Comparison of ENCODE assay signal across 1 cellular context in the genomic region with DNA sequence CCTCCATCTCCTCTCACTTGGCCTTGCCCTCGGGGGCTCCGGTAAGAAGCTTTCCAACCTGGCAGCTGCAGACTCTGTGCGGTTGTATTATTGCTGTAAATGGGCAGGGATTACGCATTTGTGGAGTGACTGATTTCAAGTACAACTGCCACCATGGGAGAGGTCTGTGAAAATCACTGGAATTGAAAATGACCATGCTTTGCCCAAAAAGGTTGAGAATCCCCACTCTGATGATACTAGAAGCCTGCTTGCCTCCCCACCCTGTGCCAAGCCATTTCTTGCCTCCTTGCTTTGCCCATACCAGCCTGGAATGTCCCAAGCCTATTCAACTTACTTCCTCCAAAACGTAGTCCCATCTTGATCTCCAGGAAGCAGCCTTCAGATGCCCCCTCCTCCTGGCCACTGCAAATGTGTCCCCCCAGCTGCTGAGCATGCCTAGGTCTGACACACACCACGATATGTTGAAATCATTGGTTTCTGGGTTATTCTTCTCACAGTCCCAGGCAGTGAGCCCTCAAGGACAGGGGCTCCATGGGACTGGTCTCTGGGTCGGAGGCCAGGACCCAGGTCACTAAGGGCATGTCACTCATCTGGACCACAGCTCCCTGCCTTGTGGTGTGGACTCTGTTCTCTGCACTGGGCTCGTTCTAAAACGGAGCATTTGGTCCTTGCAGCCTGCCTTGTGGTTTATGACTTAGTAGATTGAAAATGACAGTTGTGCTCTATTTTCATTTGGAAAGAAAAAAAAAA.
TF ChIP-seq lines count a peak whose summit lies in the region.

No MANE protein-coding gene starts in this region.

TF ChIP-seq in GM12878, 131 proteins besides CTCF, POLR2A, EP300 and RAD21 (continued from another document):
- TF ChIP-seq, protein P1, sequence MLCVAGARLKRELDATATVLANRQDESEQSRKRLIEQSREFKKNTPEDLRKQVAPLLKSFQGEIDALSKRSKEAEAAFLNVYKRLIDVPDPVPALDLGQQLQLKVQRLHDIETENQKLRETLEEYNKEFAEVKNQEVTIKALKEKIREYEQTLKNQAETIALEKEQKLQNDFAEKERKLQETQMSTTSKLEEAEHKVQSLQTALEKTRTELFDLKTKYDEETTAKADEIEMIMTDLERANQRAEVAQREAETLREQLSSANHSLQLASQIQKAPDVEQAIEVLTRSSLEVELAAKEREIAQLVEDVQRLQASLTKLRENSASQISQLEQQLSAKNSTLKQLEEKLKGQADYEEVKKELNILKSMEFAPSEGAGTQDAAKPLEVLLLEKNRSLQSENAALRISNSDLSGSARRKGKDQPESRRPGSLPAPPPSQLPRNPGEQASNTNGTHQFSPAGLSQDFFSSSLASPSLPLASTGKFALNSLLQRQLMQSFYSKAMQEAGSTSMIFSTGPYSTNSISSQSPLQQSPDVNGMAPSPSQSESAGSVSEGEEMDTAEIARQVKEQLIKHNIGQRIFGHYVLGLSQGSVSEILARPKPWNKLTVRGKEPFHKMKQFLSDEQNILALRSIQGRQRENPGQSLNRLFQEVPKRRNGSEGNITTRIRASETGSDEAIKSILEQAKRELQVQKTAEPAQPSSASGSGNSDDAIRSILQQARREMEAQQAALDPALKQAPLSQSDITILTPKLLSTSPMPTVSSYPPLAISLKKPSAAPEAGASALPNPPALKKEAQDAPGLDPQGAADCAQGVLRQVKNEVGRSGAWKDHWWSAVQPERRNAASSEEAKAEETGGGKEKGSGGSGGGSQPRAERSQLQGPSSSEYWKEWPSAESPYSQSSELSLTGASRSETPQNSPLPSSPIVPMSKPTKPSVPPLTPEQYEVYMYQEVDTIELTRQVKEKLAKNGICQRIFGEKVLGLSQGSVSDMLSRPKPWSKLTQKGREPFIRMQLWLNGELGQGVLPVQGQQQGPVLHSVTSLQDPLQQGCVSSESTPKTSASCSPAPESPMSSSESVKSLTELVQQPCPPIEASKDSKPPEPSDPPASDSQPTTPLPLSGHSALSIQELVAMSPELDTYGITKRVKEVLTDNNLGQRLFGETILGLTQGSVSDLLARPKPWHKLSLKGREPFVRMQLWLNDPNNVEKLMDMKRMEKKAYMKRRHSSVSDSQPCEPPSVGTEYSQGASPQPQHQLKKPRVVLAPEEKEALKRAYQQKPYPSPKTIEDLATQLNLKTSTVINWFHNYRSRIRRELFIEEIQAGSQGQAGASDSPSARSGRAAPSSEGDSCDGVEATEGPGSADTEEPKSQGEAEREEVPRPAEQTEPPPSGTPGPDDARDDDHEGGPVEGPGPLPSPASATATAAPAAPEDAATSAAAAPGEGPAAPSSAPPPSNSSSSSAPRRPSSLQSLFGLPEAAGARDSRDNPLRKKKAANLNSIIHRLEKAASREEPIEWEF (IDR thresholded peaks at IDR 0.05; ENCODE audit: insufficient replicate concordance, low read depth, low read length) = no peak
- TF ChIP-seq NR2F1 (conservative IDR thresholded peaks at IDR 0.05) = 0 out of 2 replicates have a peak, but pooled peaks have one; percentile 23
